8 cellular contexts compared by ENCODE assay signal in genomic region chr2:173075781-173076556, GRCh38. TPM values are rescaled to one million over a fixed set of nuclear protein-coding genes. Genes with fewer than 3 reads are reported as not detected.
DNase-seq lines count a peak whose midpoint lies in the region; ATAC-seq lines count a peak whose summit lies in the region.

TSS of gene MAP3K20 (plus strand) at chr2:173075846. CDS start at chr2:173091032, 15,186 bp downstream.

- ATAC-seq in GM18870 (IDR thresholded peaks at IDR 0.05; ENCODE audit: unreplicated experiment) = peak; percentile 42
- ATAC-seq in HG03097 (IDR thresholded peaks at IDR 0.05; ENCODE audit: low FRiP score, unreplicated experiment) = peak; percentile 45

- DNase-seq in AG20443 (ENCODE audit: low spot score) (peak; percentile 80), NCI-H446 (lab: John Stamatoyannopoulos, UW) (peak; percentile 41 to 73), lung microvascular endothelial cell (ENCODE audit: low read depth in 2 of 2) (peak; percentile 78 to 84)
- peak; percentile 55 to 62 for DNase-seq in activated CD4-positive, alpha-beta T cell treated with anti-CD3 and anti-CD28 coated beads, Interleukin-2, amount 50 U/mL, for 48 hours
- DNase-seq in effector CD4-positive, alpha-beta T cell = peak; percentile 20
- DNase-seq in stimulated activated CD8-positive, alpha-beta memory T cell treated with anti-CD3 and anti-CD28 coated beads, Interleukin-15, amount 100 ng/mL, for 4 hours (ENCODE audit: low read depth in 2 of 2) = peak; percentile 11 to 17

RNA-seq across cellular contexts. Expression of gene MAP3K20, which starts in this region (rescaled TPM):
- 17.9 and 19.2 TPM in 2 replicates for total RNA-seq in lung microvascular endothelial cell

Comparison
In these comparisons a context has a peak if more than half of its experiments do, and no peak if none do; other contexts are left out.
1. Peak in every context shown above with its lines: DNase-seq and ATAC-seq.
2. DNase-seq: peak in every context shown above with its lines; median percentile 81 in lung microvascular endothelial cell; 80 in AG20443; 58 in activated CD4-positive, alpha-beta T cell treated with anti-CD3 and anti-CD28 coated beads, Interleukin-2, amount 50 U/mL, for 48 hours; 57 in NCI-H446; 20 in effector CD4-positive, alpha-beta T cell; 14 in stimulated activated CD8-positive, alpha-beta memory T cell treated with anti-CD3 and anti-CD28 coated beads, Interleukin-15, amount 100 ng/mL, for 4 hours.